Comparison of ENCODE assay signal across 8 cellular contexts in the genomic region with DNA sequence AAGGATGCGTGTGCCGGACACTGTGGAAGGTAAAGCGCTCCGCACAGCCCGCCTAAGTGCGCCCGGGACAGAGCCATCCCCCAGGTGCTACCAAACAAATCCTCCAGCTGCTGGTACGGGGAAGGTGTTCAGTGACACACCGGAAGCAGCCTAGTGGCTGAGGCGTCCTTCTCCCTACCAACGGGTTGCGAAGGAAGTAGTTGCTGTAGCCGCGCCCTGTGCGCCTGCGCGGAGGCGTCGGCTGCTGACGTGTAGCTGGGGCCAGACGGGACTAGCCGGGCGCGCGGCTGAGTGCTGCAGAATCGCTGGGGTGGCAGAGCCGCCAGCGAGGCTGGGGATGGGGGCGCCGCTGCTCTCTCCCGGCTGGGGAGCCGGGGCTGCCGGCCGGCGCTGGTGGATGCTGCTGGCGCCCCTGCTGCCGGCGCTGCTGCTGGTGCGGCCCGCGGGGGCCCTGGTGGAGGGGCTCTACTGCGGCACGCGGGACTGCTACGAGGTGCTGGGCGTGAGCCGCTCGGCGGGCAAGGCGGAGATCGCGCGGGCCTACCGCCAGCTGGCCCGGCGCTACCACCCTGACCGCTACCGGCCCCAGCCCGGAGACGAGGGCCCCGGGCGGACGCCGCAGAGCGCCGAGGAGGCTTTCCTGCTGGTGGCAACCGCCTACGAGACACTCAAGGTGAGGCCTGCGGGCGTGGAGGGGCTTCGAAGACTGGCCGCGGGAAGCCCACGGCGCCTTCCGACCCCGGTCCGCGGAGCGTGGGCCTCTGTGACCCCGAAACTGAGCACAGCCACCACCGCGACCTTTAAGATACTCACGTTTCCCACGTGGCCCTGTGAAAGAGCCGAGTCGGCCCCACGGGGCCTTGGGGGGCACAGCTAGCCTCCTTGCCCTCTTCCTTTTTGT. TPM values are rescaled to one million over a fixed set of nuclear protein-coding genes. Genes with fewer than 3 reads are reported as not detected.
DNase-seq lines count a peak whose midpoint lies in the region; ATAC-seq and TF ChIP-seq lines count a peak whose summit lies in the region.

TSS of gene DNAJC25 (plus strand) at position 264 of the 901 bp plus-strand sequence. CDS start at position 338, 74 bp downstream.

- H3K36me3 Mint-ChIP-seq in CD4-positive, alpha-beta T cell (ENCODE audit: low read depth) = peaks cover 12% of the 10 kb centered on the region
- peaks cover 2% of the 10 kb centered on the region for H3K36me3 Mint-ChIP-seq in activated CD4-positive, alpha-beta memory T cell treated with anti-CD3 and anti-CD28 coated beads for 36 hours

- peak within 1 kb of the TSS; percentile 90 for H3K27ac Mint-ChIP-seq in CD4-positive, alpha-beta T cell
- peak within 1 kb of the TSS; percentile 74 for H3K27ac Mint-ChIP-seq in activated CD4-positive, alpha-beta memory T cell treated with anti-CD3 and anti-CD28 coated beads for 36 hours

- no peaks in the 10 kb centered on the region for H3K27me3 ChIP-seq in CD4-positive, alpha-beta T cell (ENCODE audit: control insufficient read depth, insufficient read depth, low read length)
- H3K27me3 ChIP-seq in duodenal mucosa (ENCODE audit: control insufficient read depth in 1 of 2, insufficient read depth in 2 of 2, low read length in 2 of 2) = no peaks in the 10 kb centered on the region

- no peaks in the 10 kb centered on the region for H3K36me3 ChIP-seq in duodenal mucosa (ENCODE audit: control insufficient read depth in 1 of 2, insufficient read depth in 2 of 2, low read length in 2 of 2)

- CTCF ChIA-PET in CD4-positive, alpha-beta T cell (lab: Charles Lee) = interaction anchor here (0.6 to 1.2 kb wide), 2 partner anchors 33 to 40 kb away, joined by 3 read pairs; no protein-coding TSS in a partner anchor
- CTCF ChIA-PET in activated CD4-positive, alpha-beta memory T cell treated with anti-CD3 and anti-CD28 coated beads for 36 hours (lab: Charles Lee) = interaction anchor here (1.2 to 2.6 kb wide), 6 partner anchors 10 to 443 kb away, joined by 3 to 12 read pairs (median 5); partner anchors contain the start of gene GNG10

- POLR2A ChIA-PET in CD4-positive, alpha-beta T cell (lab: Charles Lee) = interaction anchor here (0.7 to 1.8 kb wide), 21 partner anchors 14 to 1779 kb away, joined by 3 to 47 read pairs (median 4); partner anchors contain the start of genes C9orf43, ECPAS, GNG10 and HSDL2
- POLR2A ChIA-PET in activated CD4-positive, alpha-beta memory T cell treated with anti-CD3 and anti-CD28 coated beads for 36 hours (lab: Charles Lee) = interaction anchor here (0.9 to 2.5 kb wide), 5 partner anchors 18 to 1375 kb away, joined by 3 to 21 read pairs (median 5); partner anchors contain the start of genes ECPAS, GNG10 and TXN

- peak within 1 kb of the TSS; percentile 75 for H3K27ac ChIP-seq in CD4-positive, alpha-beta T cell (ENCODE audit: low read depth, low read length)
- peak within 1 kb of the TSS; percentile 83 for H3K27ac ChIP-seq in duodenal mucosa (ENCODE audit: low read depth, low read length)

- H3K4me1 ChIP-seq in duodenal mucosa (ENCODE audit: control insufficient read depth in 1 of 2, insufficient read depth in 2 of 2, low read length in 2 of 2) = peaks cover 41 to 45% of the 10 kb centered on the region in 2 donors

- H3K27me3 Mint-ChIP-seq in CD4-positive, alpha-beta T cell = no peaks in the 10 kb centered on the region
- no peaks in the 10 kb centered on the region for H3K27me3 Mint-ChIP-seq in activated CD4-positive, alpha-beta memory T cell treated with anti-CD3 and anti-CD28 coated beads for 36 hours

- H3K4me3 ChIP-seq in duodenal mucosa (ENCODE audit: low read depth in 1 of 2, low read length in 2 of 2) (peak within 1 kb of the TSS; percentile 93 to 94), lower leg skin (ENCODE audit: low read depth, poor library complexity, severe bottlenecking) (peak within 1 kb of the TSS; percentile 90)

- peak within 1 kb of the TSS; percentile 88 to 94 for H3K9ac ChIP-seq in duodenal mucosa (ENCODE audit: low read depth in 1 of 2, low read length in 2 of 2)

- DNase-seq in CD4-positive, alpha-beta T cell = peak; percentile 91 to 97 (median 94)
- DNase-seq in NCI-H82 (lab: John Stamatoyannopoulos, UW) = peak; percentile 99
- DNase-seq in activated CD4-positive, alpha-beta memory T cell treated with anti-CD3 and anti-CD28 coated beads for 36 hours = peak; percentile 98
- DNase-seq in lower leg skin (ENCODE audit: low spot score in 2 of 2) = peak; percentile 95 to 99
- peak; percentile 92 to 97 for DNase-seq in stimulated activated CD4-positive, alpha-beta T cell treated with anti-CD3 and anti-CD28 coated beads, Interleukin-4, amount 100 ng/mL, for 4 hours

- peak within 1 kb of the TSS; percentile 99 for H3K4me3 Mint-ChIP-seq in CD4-positive, alpha-beta T cell
- peak within 1 kb of the TSS; percentile 90 for H3K4me3 Mint-ChIP-seq in activated CD4-positive, alpha-beta memory T cell treated with anti-CD3 and anti-CD28 coated beads for 36 hours

- no peak for TF ChIP-seq CTCF in CD4-positive, alpha-beta T cell (IDR thresholded peaks at IDR 0.05)
- no peak for TF ChIP-seq CTCF in lower leg skin (IDR thresholded peaks at IDR 0.05)

- TF ChIP-seq POLR2A in lower leg skin (IDR thresholded peaks at IDR 0.05) = peak in 1 of 2 donors; percentile 77

- WGBS in lower leg skin, 2 donors = 0% methylated on average over 33 to 70 of the region's 88 CpGs

- H3K9me3 ChIP-seq in CD4-positive, alpha-beta T cell (ENCODE audit: control insufficient read depth, low read length) = no peaks in the 10 kb centered on the region
- no peaks in the 10 kb centered on the region for H3K9me3 ChIP-seq in duodenal mucosa (ENCODE audit: control insufficient read depth in 1 of 2, low read length in 2 of 2)

- H3K4me1 Mint-ChIP-seq in CD4-positive, alpha-beta T cell (ENCODE audit: low read depth) = peaks cover 58% of the 10 kb centered on the region
- peaks cover 43% of the 10 kb centered on the region for H3K4me1 Mint-ChIP-seq in activated CD4-positive, alpha-beta memory T cell treated with anti-CD3 and anti-CD28 coated beads for 36 hours (ENCODE audit: low read depth)

- intact Hi-C loops in CD4-positive, alpha-beta T cell (cut with DNase I, micrococcal nuclease) = loop anchor here in 1 of 2 experiments (2.0 to 10.0 kb wide), 10 partner anchors 107 to 1646 kb away; partner anchors contain the start of genes CDC26, ECPAS, FKBP15 and INIP
- intact Hi-C loops in activated CD4-positive, alpha-beta memory T cell treated with anti-CD3 and anti-CD28 coated beads for 36 hours (cut with micrococcal nuclease) = loop anchor here (1.0 to 10.0 kb wide), 9 partner anchors 31 to 1119 kb away; partner anchors contain the start of genes HSDL2, PTBP3, SNX30 and UGCG
- intact Hi-C loops in lower leg skin (cut with DNase I; ENCODE audit: low total_unique reads) = no loop called here

- H3K9me3 Mint-ChIP-seq in CD4-positive, alpha-beta T cell = no peaks in the 10 kb centered on the region
- H3K9me3 Mint-ChIP-seq in activated CD4-positive, alpha-beta memory T cell treated with anti-CD3 and anti-CD28 coated beads for 36 hours = no peaks in the 10 kb centered on the region

- peak; percentile 92 for ATAC-seq in CD4-positive, alpha-beta T cell (ENCODE audit: poor library complexity)
- ATAC-seq in GM19452 (IDR thresholded peaks at IDR 0.05; ENCODE audit: unreplicated experiment) (peak; percentile 98), HG03575 (IDR thresholded peaks at IDR 0.05; ENCODE audit: extremely low read depth, insufficient number of reproducible peaks, low FRiP score, unreplicated experiment) (peak; percentile 91)

RNA-seq across cellular contexts. Expression of gene DNAJC25, which starts in this region (rescaled TPM):
- total RNA-seq in CD4-positive, alpha-beta T cell = 1 to 10 TPM; 4.5 to 4.8 TPM
- total RNA-seq in activated CD4-positive, alpha-beta memory T cell treated with anti-CD3 and anti-CD28 coated beads for 36 hours = 1 to 10 TPM; 4.2 to 4.5 TPM
- total RNA-seq in lower leg skin = 10 to 100 TPM in 1 of 4 donors, 1 to 10 TPM in 3; 6.8 to 13.1 (median 8.4) TPM

Comparison
In these comparisons a context has a peak if more than half of its experiments do, and no peak if none do; other contexts are left out.
1. Peak in every context shown above with its lines: DNase-seq, ATAC-seq, H3K4me3 ChIP-seq and H3K27ac ChIP-seq.